19 cellular contexts compared by ENCODE assay signal in genomic region chr7:66953044-66953427, GRCh38. TPM values are rescaled to one million over a fixed set of nuclear protein-coding genes. Genes with fewer than 3 reads are reported as not detected.
DNase-seq lines count a peak whose midpoint lies in the region; ATAC-seq, FAIRE-seq and TF ChIP-seq lines count a peak whose summit lies in the region.
"Had no signal": no experiment of that assay in that cellular context is flagged by ENCODE, and none has a peak within 500 bp of the region (broad histone marks: within the 10 kb centered on the region; RNA-seq: fewer than 3 reads in every experiment).

No MANE protein-coding gene starts in this region.

- POLR2A ChIA-PET in Caco-2 (lab: Charles Lee), result no interaction called here
- POLR2A ChIA-PET in PC-3 (lab: Charles Lee; ENCODE audit: unreplicated experiment), result interaction anchor here (0.6 kb wide), 1 partner anchor 42 kb away, joined by 7 read pairs; the partner anchor contains the start of gene SBDS

- DNase-seq in Caco-2 (no peak), PC-3 (no peak), neural crest cell (ENCODE audit: low read depth, low spot score) (no peak), urothelium cell line (ENCODE audit: low spot score) (no peak), right atrium auricular region (ENCODE audit: low spot score) (no peak), left cardiac atrium (no peak)
- no peak for DNase-seq in central memory CD8-positive, alpha-beta T cell (ENCODE audit: low spot score in 2 of 2)
- DNase-seq: activated CD4-positive, alpha-beta T cell treated with anti-CD3 and anti-CD28 coated beads for 36 hours; activated naive CD8-positive, alpha-beta T cell treated with anti-CD3 and anti-CD28 coated beads for 36 hours; CD4-positive, alpha-beta memory T cell; DMS53; heart left ventricle; KG1; left ventricle myocardium superior; NCI-H2029 treated with DMSO at 0.1 percent for 48 hours; NCI-H510A; nucleus accumbens had no signal

- H3F3A ChIP-seq in PC-3 (ENCODE audit: low read length, unreplicated experiment), result no peaks in the 10 kb centered on the region

- no peaks in the 10 kb centered on the region for H3K9me3 ChIP-seq in Caco-2
- H3K9me3 ChIP-seq in PC-3 (ENCODE audit: low read length), result no peaks in the 10 kb centered on the region
- H3K9me3 ChIP-seq in right atrium auricular region, result no peaks in the 10 kb centered on the region
- H3K9me3 ChIP-seq: colonic mucosa, heart left ventricle had no signal

- H3K4me3 Mint-ChIP-seq in Caco-2 (ENCODE audit: unreplicated experiment), result no peak overlapping the region
- no peak overlapping the region for H3K4me3 Mint-ChIP-seq in central memory CD8-positive, alpha-beta T cell
- H3K4me3 Mint-ChIP-seq in neural crest cell, result no peak overlapping the region
- H3K4me3 Mint-ChIP-seq: activated CD4-positive, alpha-beta T cell treated with anti-CD3 and anti-CD28 coated beads for 36 hours; activated naive CD8-positive, alpha-beta T cell treated with anti-CD3 and anti-CD28 coated beads for 36 hours; CD4-positive, alpha-beta memory T cell had no signal

- H3K27me3 ChIP-seq in Caco-2 (replicated peaks; ENCODE audit: control insufficient read depth, insufficient read depth, low read length) (no peaks in the 10 kb centered on the region), PC-3 (ENCODE audit: low read length) (no peaks in the 10 kb centered on the region), right atrium auricular region (no peaks in the 10 kb centered on the region)
- H3K27me3 ChIP-seq: colonic mucosa, heart left ventricle had no signal

- H3K4me2 ChIP-seq in PC-3 (ENCODE audit: low read length), result peak overlapping the region; percentile 64

- peaks cover 94% of the 10 kb centered on the region for H3K36me3 Mint-ChIP-seq in Caco-2 (ENCODE audit: insufficient read depth, unreplicated experiment)
- H3K36me3 Mint-ChIP-seq in central memory CD8-positive, alpha-beta T cell (ENCODE audit: insufficient read depth), result peaks cover 75% of the 10 kb centered on the region
- peaks cover 9% of the 10 kb centered on the region for H3K36me3 Mint-ChIP-seq in neural crest cell (ENCODE audit: low read depth)

- no peak overlapping the region for H3K9ac ChIP-seq in PC-3 (ENCODE audit: low read length)

- H3K4me1 ChIP-seq in Caco-2 (peaks cover 19% of the 10 kb centered on the region), PC-3 (ENCODE audit: insufficient read depth, low read length) (peaks cover 18% of the 10 kb centered on the region), right atrium auricular region (peaks cover 0 to 10% of the 10 kb centered on the region in 2 donors)

- H2AFZ ChIP-seq in PC-3 (ENCODE audit: low read length), result no peak overlapping the region

- no peaks in the 10 kb centered on the region for H3K79me2 ChIP-seq in PC-3 (ENCODE audit: low read length)

- H3K9me3 Mint-ChIP-seq in Caco-2 (ENCODE audit: unreplicated experiment), result no peaks in the 10 kb centered on the region
- no peaks in the 10 kb centered on the region for H3K9me3 Mint-ChIP-seq in central memory CD8-positive, alpha-beta T cell
- no peaks in the 10 kb centered on the region for H3K9me3 Mint-ChIP-seq in neural crest cell
- H3K9me3 Mint-ChIP-seq: activated naive CD8-positive, alpha-beta T cell treated with anti-CD3 and anti-CD28 coated beads for 36 hours; CD4-positive, alpha-beta memory T cell had no signal

- H3K4me1 Mint-ChIP-seq in Caco-2 (ENCODE audit: low read depth, unreplicated experiment) (peaks cover 10% of the 10 kb centered on the region), neural crest cell (peaks cover 4% of the 10 kb centered on the region)
- H3K4me1 Mint-ChIP-seq in central memory CD8-positive, alpha-beta T cell, result no peaks in the 10 kb centered on the region

- H3K36me3 ChIP-seq in Caco-2 (ENCODE audit: control insufficient read depth, insufficient read depth, low read length), result peaks cover 4% of the 10 kb centered on the region
- peaks cover 45% of the 10 kb centered on the region for H3K36me3 ChIP-seq in PC-3 (ENCODE audit: low read depth, low read length)
- peaks cover 65% of the 10 kb centered on the region for H3K36me3 ChIP-seq in right atrium auricular region

- H3K27ac ChIP-seq in PC-3 (ENCODE audit: low read length), result peak overlapping the region; percentile 62
- no peak overlapping the region for H3K27ac ChIP-seq in right atrium auricular region
- H3K27ac ChIP-seq: colonic mucosa, heart left ventricle had no signal

- no peak for FAIRE-seq in urothelium cell line (lab: Jason Lieb, UNC)

- ATAC-seq in PC-3 (no peak), GM21717 (IDR thresholded peaks at IDR 0.05; ENCODE audit: unreplicated experiment) (no peak), left cardiac atrium (no peak)
- ATAC-seq in central memory CD8-positive, alpha-beta T cell (replicated peaks; ENCODE audit: extremely low read depth, poor library complexity, severe bottlenecking), result no peak
- ATAC-seq: activated CD4-positive, alpha-beta T cell treated with anti-CD3 and anti-CD28 coated beads for 36 hours; left ventricle myocardium superior had no signal

- no peaks in the 10 kb centered on the region for H3K27me3 Mint-ChIP-seq in Caco-2 (ENCODE audit: insufficient read depth, unreplicated experiment)
- H3K27me3 Mint-ChIP-seq in central memory CD8-positive, alpha-beta T cell, result no peaks in the 10 kb centered on the region
- H3K27me3 Mint-ChIP-seq in neural crest cell (ENCODE audit: low read depth), result no peaks in the 10 kb centered on the region
- H3K27me3 Mint-ChIP-seq: activated CD4-positive, alpha-beta T cell treated with anti-CD3 and anti-CD28 coated beads for 36 hours; activated naive CD8-positive, alpha-beta T cell treated with anti-CD3 and anti-CD28 coated beads for 36 hours; CD4-positive, alpha-beta memory T cell had no signal

- no peak for TF ChIP-seq CTCF in Caco-2 (IDR thresholded peaks at IDR 0.05; ENCODE audit: insufficient read depth in 1 of 2, low read depth in 1 of 2, low read length in 1 of 2, severe bottlenecking in 1 of 2, unreplicated experiment in 1 of 2)
- TF ChIP-seq CTCF in PC-3 (conservative IDR thresholded peaks at IDR 0.05; ENCODE audit: low read depth, low read length), result no peak
- TF ChIP-seq CTCF in neural crest cell (conservative IDR thresholded peaks at IDR 0.05), result no peak
- TF ChIP-seq CTCF in right atrium auricular region (IDR thresholded peaks at IDR 0.05), result no peak

- H4K20me1 ChIP-seq in PC-3 (ENCODE audit: low read length), result no peaks in the 10 kb centered on the region

- H3K4me3 ChIP-seq in Caco-2 (ENCODE audit: low read depth, low read length), result no peak overlapping the region
- H3K4me3 ChIP-seq in PC-3 (ENCODE audit: low read length), result no peak overlapping the region
- H3K4me3 ChIP-seq in right atrium auricular region, result no peak overlapping the region
- H3K4me3 ChIP-seq: colonic mucosa, heart left ventricle had no signal

- intact Hi-C loops in Caco-2 (cut with micrococcal nuclease; ENCODE audit: unreplicated experiment) (loop anchor here (2.0 kb wide), 1 partner anchor 42 kb away; the partner anchor contains the start of gene SBDS), PC-3 (cut with micrococcal nuclease) (no loop called here), left cardiac atrium (cut with DNase I) (no loop called here)

- no peaks in the 10 kb centered on the region for H3K9me2 ChIP-seq in PC-3 (replicated peaks; ENCODE audit: low read length)

- CTCF ChIA-PET in Caco-2 (lab: Charles Lee) (interaction anchor here (1.0 kb wide), 1 partner anchor 19 kb away, joined by 3 read pairs; no protein-coding TSS in a partner anchor), PC-3 (lab: Charles Lee) (no interaction called here)

- peak overlapping the region; percentile 80 for H3K27ac Mint-ChIP-seq in Caco-2 (ENCODE audit: unreplicated experiment)
- H3K27ac Mint-ChIP-seq in central memory CD8-positive, alpha-beta T cell (ENCODE audit: low read depth), result peak overlapping the region; percentile 18
- peak overlapping the region; percentile 30 for H3K27ac Mint-ChIP-seq in neural crest cell (ENCODE audit: unreplicated experiment)
- H3K27ac Mint-ChIP-seq: activated CD4-positive, alpha-beta T cell treated with anti-CD3 and anti-CD28 coated beads for 36 hours; activated naive CD8-positive, alpha-beta T cell treated with anti-CD3 and anti-CD28 coated beads for 36 hours had no signal

- BruUV-seq in Caco-2 (replicated peaks; lab: Mats Ljungman, UMichigan) (no TSS peak), PC-3 (replicated peaks; lab: Mats Ljungman, UMichigan) (no TSS peak)

RNA-seq across cellular contexts. Expression of gene TMEM248, which starts 32.0 kb away (rescaled TPM):
- total RNA-seq in Caco-2 (2022), result 98.0 and 99.7 TPM in 2 replicates
- 61.1 and 66.1 TPM in 2 replicates for total RNA-seq in PC-3 (2014; rRNA removed)
- 69.7 and 72.2 TPM in 2 replicates for total RNA-seq in neural crest cell
- 100 to 1,000 TPM in 1 of 2 donors, 10 to 100 TPM in 1; 61.9 to 111 TPM for total RNA-seq in right atrium auricular region
- 10 to 100 TPM; 53.6 to 64.1 TPM for total RNA-seq in left cardiac atrium

RNA-seq across cellular contexts. Expression of gene SBDS, which starts 42.4 kb away (rescaled TPM):
- total RNA-seq in Caco-2 (2022) (130 and 143 TPM in 2 replicates), PC-3 (2014; rRNA removed) (72.4 and 91.7 TPM in 2 replicates), neural crest cell (36.7 and 37.0 TPM in 2 replicates), right atrium auricular region (100 to 1,000 TPM; 139 to 212 TPM), left cardiac atrium (100 to 1,000 TPM; 147 to 216 TPM)

RNA-seq across cellular contexts. Expression of gene TYW1, which starts 43.6 kb away (rescaled TPM):
- 25.6 and 26.9 TPM in 2 replicates for total RNA-seq in Caco-2 (2022)
- 12.8 and 13.4 TPM in 2 replicates for total RNA-seq in PC-3 (2014; rRNA removed)
- total RNA-seq in neural crest cell, result 15.2 and 19.3 TPM in 2 replicates
- total RNA-seq in right atrium auricular region, result 10 to 100 TPM; 12.4 to 23.8 TPM
- 10 to 100 TPM; 10.8 to 13.3 TPM for total RNA-seq in left cardiac atrium

Comparison
In these comparisons a context has a peak if more than half of its experiments do, and no peak if none do; other contexts are left out.
1. H3K27ac Mint-ChIP-seq: peak in every context shown above with its lines; median percentile 80 in Caco-2; 30 in neural crest cell; 18 in central memory CD8-positive, alpha-beta T cell.